ENCODE assay signal across 10 cellular contexts in genomic region chr5:140840978-140841962, GRCh38. TPM values are rescaled to one million over a fixed set of nuclear protein-coding genes. Genes with fewer than 3 reads are reported as not detected.
DNase-seq lines count a peak whose midpoint lies in the region; ATAC-seq and TF ChIP-seq lines count a peak whose summit lies in the region.
"Had no signal": no experiment of that assay in that cellular context is flagged by ENCODE, and none has a peak within 500 bp of the region (broad histone marks: within the 10 kb centered on the region; RNA-seq: fewer than 3 reads in every experiment).

A gene with protein sequence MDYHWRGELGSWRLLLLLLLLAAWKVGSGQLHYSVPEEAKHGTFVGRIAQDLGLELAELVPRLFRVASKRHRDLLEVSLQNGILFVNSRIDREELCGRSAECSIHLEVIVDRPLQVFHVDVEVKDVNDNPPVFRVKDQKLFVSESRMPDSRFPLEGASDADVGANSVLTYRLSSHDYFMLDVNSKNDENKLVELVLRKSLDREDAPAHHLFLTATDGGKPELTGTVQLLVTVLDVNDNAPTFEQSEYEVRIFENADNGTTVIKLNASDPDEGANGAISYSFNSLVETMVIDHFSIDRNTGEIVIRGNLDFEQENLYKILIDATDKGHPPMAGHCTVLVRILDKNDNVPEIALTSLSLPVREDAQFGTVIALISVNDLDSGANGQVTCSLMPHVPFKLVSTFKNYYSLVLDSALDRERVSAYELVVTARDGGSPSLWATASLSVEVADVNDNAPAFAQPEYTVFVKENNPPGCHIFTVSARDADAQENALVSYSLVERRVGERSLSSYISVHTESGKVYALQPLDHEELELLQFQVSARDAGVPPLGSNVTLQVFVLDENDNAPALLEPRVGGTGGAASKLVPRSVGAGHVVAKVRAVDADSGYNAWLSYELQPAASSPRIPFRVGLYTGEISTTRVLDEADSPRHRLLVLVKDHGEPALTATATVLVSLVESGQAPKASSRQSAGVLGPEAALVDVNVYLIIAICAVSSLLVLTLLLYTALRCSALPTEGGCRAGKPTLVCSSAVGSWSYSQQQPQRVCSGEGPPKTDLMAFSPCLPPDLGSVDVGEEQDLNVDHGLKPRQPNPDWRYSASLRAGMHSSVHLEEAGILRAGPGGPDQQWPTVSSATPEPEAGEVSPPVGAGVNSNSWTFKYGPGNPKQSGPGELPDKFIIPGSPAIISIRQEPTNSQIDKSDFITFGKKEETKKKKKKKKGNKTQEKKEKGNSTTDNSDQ (plus strand): TSS chr5:140841187. CDS start chr5:140841322, 135 bp downstream.

- H3K27me3 ChIP-seq in SU-DHL-6 (ENCODE audit: low read length), result no peaks in the 10 kb centered on the region

- H3K9me2 ChIP-seq in SU-DHL-6 (replicated peaks; ENCODE audit: insufficient read depth, low read length), result no peaks in the 10 kb centered on the region

- peak; percentile 28 for TF ChIP-seq CTCF in SU-DHL-6 (IDR thresholded peaks at IDR 0.05; ENCODE audit: insufficient read depth, low read length, poor library complexity, severe bottlenecking)

- H3K36me3 ChIP-seq in SU-DHL-6 (ENCODE audit: low read length), result no peaks in the 10 kb centered on the region

- H3K27ac ChIP-seq in SU-DHL-6 (ENCODE audit: low read depth, low read length), result no peak within 1 kb of the TSS

- no peak for ATAC-seq in HG02571 (IDR thresholded peaks at IDR 0.05; ENCODE audit: unreplicated experiment)
- no peak for ATAC-seq in activated CD4-positive, CD25-positive, alpha-beta regulatory T cell treated with anti-CD3 and anti-CD28 coated beads, Interleukin-2, amount 50 U/mL, for 24 hours

- H3K79me2 ChIP-seq in SU-DHL-6 (ENCODE audit: insufficient read depth, low read length), result no peaks in the 10 kb centered on the region

- no peaks in the 10 kb centered on the region for H4K20me1 ChIP-seq in SU-DHL-6 (ENCODE audit: low read depth, low read length)

- H3K4me2 ChIP-seq in SU-DHL-6 (ENCODE audit: low read depth, low read length, poor library complexity, severe bottlenecking), result peak within 1 kb of the TSS; percentile 31

- H2AFZ ChIP-seq in SU-DHL-6 (ENCODE audit: low read depth, low read length, severe bottlenecking), result no peak within 1 kb of the TSS

- H3K4me3 ChIP-seq in Jurkat, Clone E6-1 (ENCODE audit: low read length), result peak within 1 kb of the TSS; percentile 32
- H3K4me3 ChIP-seq in SU-DHL-6 (ENCODE audit: insufficient read depth, low read length, poor library complexity, severe bottlenecking), result no peak within 1 kb of the TSS
- H3K4me3 ChIP-seq: lung had no signal

- peak; percentile 13 for DNase-seq in EL
- DNase-seq in Jurkat, Clone E6-1 (ENCODE audit: low read depth, low spot score), result peak; percentile 42
- DNase-seq in iris pigment epithelial cell (ENCODE audit: low read depth), result peak; percentile 5
- no peak for DNase-seq in NCI-H187 (lab: John Stamatoyannopoulos, UW)
- no peak for DNase-seq in AG20443 (ENCODE audit: low spot score)
- DNase-seq: NCI-H1417 had no signal

- H3F3A ChIP-seq in SU-DHL-6 (ENCODE audit: insufficient read depth), result no peaks in the 10 kb centered on the region

- H3K9me3 ChIP-seq in SU-DHL-6 (ENCODE audit: insufficient read depth, low read length), result no peaks in the 10 kb centered on the region

- H3K9ac ChIP-seq in SU-DHL-6 (ENCODE audit: low read length), result no peak within 1 kb of the TSS

RNA-seq across cellular contexts. Expression of the gene that starts here (rescaled TPM):
- not detected for polyA plus RNA-seq in Jurkat, Clone E6-1 (2012; ENCODE audit: insufficient read depth, insufficient read length)

Comparison
In these comparisons a context has a peak if more than half of its experiments do, and no peak if none do; other contexts are left out.
1. DNase-seq: peak in EL (single experiment), Jurkat, Clone E6-1 (single experiment) and iris pigment epithelial cell (single experiment); none in NCI-H187 (0 of 2) and AG20443 (single experiment).